2 cellular contexts compared by ENCODE assay signal in the genomic region with DNA sequence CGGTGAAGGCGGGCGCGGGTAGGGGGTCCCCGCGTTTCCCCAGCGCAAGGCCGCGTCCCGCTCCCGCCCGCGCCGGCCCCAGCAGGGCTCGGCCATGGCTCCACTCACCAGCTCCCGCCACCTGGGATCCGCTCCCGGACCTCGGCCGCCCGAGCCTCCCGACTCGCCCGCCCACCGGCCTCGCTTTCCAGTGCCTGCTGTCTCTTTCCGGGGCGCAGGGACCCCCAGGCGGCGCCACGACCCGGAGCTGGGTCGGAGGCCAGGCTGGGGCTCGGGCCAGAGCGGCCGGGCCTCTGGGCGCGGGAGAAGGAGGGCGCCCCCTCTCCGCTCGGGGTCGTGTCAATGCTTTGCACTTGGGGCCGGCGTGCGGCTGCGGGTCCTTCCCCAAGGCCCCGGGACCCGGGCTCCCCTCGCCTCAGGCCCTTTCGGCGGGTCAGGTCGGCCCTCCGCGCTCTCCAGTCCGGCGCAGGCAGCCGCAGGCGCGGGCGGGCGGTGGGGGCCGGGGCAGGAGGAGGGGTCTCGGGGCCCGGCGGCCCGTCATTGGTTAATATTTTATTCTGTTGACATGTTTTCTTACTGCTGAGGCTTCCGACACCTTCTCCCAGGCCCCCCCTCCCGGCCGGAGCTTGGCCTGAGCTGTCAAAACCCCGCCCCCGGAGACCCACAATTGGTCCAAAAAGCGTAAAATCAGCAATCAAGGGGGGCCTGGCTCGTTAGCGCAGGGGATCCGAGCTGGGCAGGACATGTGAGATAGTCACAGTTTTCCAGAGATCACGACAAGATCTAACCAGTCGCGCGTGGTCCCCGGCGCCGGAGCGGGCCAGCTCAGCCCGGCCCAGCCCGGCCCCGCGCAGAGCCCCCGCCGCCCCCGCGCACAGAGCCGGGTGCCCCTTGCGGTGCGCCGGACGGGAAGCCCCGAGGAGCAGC.
A peak's percentile ranks its signal among the peaks of the same experiment; 100 is the strongest.
TF ChIP-seq lines count a peak whose summit lies in the region.

A gene (plus strand): TSS at position 713 of the 927 bp plus-strand sequence. CDS start 334 bp downstream, outside the sequence.

TF ChIP-seq in GM23338, 12 proteins besides CTCF, POLR2A, EP300 and RAD21:
- TF ChIP-seq, protein P1, sequence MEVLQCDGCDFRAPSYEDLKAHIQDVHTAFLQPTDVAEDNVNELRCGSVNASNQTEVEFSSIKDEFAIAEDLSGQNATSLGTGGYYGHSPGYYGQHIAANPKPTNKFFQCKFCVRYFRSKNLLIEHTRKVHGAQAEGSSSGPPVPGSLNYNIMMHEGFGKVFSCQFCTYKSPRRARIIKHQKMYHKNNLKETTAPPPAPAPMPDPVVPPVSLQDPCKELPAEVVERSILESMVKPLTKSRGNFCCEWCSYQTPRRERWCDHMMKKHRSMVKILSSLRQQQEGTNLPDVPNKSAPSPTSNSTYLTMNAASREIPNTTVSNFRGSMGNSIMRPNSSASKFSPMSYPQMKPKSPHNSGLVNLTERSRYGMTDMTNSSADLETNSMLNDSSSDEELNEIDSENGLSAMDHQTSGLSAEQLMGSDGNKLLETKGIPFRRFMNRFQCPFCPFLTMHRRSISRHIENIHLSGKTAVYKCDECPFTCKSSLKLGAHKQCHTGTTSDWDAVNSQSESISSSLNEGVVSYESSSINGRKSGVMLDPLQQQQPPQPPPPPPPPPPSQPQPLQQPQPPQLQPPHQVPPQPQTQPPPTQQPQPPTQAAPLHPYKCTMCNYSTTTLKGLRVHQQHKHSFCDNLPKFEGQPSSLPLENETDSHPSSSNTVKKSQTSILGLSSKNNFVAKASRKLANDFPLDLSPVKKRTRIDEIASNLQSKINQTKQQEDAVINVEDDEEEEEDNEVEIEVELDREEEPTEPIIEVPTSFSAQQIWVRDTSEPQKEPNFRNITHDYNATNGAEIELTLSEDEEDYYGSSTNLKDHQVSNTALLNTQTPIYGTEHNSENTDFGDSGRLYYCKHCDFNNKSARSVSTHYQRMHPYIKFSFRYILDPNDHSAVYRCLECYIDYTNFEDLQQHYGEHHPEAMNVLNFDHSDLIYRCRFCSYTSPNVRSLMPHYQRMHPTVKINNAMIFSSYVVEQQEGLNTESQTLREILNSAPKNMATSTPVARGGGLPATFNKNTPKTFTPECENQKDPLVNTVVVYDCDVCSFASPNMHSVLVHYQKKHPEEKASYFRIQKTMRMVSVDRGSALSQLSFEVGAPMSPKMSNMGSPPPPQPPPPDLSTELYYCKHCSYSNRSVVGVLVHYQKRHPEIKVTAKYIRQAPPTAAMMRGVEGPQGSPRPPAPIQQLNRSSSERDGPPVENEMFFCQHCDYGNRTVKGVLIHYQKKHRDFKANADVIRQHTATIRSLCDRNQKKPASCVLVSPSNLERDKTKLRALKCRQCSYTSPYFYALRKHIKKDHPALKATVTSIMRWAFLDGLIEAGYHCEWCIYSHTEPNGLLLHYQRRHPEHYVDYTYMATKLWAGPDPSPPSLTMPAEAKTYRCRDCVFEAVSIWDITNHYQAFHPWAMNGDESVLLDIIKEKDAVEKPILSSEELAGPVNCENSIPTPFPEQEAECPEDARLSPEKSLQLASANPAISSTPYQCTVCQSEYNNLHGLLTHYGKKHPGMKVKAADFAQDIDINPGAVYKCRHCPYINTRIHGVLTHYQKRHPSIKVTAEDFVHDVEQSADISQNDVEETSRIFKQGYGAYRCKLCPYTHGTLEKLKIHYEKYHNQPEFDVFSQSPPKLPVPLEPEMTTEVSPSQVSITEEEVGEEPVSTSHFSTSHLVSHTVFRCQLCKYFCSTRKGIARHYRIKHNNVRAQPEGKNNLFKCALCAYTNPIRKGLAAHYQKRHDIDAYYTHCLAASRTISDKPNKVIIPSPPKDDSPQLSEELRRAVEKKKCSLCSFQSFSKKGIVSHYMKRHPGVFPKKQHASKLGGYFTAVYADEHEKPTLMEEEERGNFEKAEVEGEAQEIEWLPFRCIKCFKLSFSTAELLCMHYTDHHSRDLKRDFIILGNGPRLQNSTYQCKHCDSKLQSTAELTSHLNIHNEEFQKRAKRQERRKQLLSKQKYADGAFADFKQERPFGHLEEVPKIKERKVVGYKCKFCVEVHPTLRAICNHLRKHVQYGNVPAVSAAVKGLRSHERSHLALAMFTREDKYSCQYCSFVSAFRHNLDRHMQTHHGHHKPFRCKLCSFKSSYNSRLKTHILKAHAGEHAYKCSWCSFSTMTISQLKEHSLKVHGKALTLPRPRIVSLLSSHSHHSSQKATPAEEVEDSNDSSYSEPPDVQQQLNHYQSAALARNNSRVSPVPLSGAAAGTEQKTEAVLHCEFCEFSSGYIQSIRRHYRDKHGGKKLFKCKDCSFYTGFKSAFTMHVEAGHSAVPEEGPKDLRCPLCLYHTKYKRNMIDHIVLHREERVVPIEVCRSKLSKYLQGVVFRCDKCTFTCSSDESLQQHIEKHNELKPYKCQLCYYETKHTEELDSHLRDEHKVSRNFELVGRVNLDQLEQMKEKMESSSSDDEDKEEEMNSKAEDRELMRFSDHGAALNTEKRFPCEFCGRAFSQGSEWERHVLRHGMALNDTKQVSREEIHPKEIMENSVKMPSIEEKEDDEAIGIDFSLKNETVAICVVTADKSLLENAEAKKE (CRISPR knock-in tag; IDR thresholded peaks at IDR 0.05): no peak
- TF ChIP-seq STAT1 (IDR thresholded peaks at IDR 0.05; ENCODE audit: unreplicated experiment): no peak
- peak; percentile 85 for TF ChIP-seq EZH2 (IDR thresholded peaks at IDR 0.05; ENCODE audit: low read depth, unreplicated experiment)

TF ChIP-seq in HepG2, 621 proteins besides CTCF, POLR2A, EP300 and RAD21 (continues in another document):
- TF ChIP-seq, protein P2, sequence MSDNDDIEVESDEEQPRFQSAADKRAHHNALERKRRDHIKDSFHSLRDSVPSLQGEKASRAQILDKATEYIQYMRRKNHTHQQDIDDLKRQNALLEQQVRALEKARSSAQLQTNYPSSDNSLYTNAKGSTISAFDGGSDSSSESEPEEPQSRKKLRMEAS (IDR thresholded peaks at IDR 0.05): peak; percentile 44; the same call in 1 of the 2 replicates
- TF ChIP-seq KDM5A (IDR thresholded peaks at IDR 0.05; ENCODE audit: borderline replicate concordance, low read length) (peak; percentile 61; the same call in 1 of the 2 replicates), NKX3-1 (CRISPR knock-in tag; IDR thresholded peaks at IDR 0.05) (peak; percentile 71), ZFY (CRISPR knock-in tag; IDR thresholded peaks at IDR 0.05) (peak; percentile 97), MED8 (CRISPR knock-in tag; IDR thresholded peaks at IDR 0.05; ENCODE audit: insufficient replicate concordance) (peak; percentile 89), ZNF292 (CRISPR knock-in tag; IDR thresholded peaks at IDR 0.05; ENCODE audit: borderline replicate concordance, low read depth) (no peak), MED1 (CRISPR knock-in tag; IDR thresholded peaks at IDR 0.05) (peak; percentile 56; the same call in 1 of the 2 replicates)
- TF ChIP-seq, protein P3, sequence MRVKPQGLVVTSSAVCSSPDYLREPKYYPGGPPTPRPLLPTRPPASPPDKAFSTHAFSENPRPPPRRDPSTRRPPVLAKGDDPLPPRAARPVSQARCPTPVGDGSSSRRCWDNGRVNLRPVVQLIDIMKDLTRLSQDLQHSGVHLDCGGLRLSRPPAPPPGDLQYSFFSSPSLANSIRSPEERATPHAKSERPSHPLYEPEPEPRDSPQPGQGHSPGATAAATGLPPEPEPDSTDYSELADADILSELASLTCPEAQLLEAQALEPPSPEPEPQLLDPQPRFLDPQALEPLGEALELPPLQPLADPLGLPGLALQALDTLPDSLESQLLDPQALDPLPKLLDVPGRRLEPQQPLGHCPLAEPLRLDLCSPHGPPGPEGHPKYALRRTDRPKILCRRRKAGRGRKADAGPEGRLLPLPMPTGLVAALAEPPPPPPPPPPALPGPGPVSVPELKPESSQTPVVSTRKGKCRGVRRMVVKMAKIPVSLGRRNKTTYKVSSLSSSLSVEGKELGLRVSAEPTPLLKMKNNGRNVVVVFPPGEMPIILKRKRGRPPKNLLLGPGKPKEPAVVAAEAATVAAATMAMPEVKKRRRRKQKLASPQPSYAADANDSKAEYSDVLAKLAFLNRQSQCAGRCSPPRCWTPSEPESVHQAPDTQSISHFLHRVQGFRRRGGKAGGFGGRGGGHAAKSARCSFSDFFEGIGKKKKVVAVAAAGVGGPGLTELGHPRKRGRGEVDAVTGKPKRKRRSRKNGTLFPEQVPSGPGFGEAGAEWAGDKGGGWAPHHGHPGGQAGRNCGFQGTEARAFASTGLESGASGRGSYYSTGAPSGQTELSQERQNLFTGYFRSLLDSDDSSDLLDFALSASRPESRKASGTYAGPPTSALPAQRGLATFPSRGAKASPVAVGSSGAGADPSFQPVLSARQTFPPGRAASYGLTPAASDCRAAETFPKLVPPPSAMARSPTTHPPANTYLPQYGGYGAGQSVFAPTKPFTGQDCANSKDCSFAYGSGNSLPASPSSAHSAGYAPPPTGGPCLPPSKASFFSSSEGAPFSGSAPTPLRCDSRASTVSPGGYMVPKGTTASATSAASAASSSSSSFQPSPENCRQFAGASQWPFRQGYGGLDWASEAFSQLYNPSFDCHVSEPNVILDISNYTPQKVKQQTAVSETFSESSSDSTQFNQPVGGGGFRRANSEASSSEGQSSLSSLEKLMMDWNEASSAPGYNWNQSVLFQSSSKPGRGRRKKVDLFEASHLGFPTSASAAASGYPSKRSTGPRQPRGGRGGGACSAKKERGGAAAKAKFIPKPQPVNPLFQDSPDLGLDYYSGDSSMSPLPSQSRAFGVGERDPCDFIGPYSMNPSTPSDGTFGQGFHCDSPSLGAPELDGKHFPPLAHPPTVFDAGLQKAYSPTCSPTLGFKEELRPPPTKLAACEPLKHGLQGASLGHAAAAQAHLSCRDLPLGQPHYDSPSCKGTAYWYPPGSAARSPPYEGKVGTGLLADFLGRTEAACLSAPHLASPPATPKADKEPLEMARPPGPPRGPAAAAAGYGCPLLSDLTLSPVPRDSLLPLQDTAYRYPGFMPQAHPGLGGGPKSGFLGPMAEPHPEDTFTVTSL (CRISPR knock-in tag; IDR thresholded peaks at IDR 0.05; ENCODE audit: borderline replicate concordance): peak; percentile 35; the same call in 1 of the 2 replicates
- TF ChIP-seq, protein P4, sequence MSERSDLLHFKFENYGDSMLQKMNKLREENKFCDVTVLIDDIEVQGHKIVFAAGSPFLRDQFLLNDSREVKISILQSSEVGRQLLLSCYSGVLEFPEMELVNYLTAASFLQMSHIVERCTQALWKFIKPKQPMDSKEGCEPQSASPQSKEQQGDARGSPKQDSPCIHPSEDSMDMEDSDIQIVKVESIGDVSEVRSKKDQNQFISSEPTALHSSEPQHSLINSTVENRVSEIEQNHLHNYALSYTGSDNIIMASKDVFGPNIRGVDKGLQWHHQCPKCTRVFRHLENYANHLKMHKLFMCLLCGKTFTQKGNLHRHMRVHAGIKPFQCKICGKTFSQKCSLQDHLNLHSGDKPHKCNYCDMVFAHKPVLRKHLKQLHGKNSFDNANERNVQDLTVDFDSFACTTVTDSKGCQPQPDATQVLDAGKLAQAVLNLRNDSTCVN (CRISPR knock-in tag; IDR thresholded peaks at IDR 0.05; ENCODE audit: borderline replicate concordance): 0 out of 2 replicates have a peak, but pooled peaks have one; percentile 25
- TF ChIP-seq, protein P5, sequence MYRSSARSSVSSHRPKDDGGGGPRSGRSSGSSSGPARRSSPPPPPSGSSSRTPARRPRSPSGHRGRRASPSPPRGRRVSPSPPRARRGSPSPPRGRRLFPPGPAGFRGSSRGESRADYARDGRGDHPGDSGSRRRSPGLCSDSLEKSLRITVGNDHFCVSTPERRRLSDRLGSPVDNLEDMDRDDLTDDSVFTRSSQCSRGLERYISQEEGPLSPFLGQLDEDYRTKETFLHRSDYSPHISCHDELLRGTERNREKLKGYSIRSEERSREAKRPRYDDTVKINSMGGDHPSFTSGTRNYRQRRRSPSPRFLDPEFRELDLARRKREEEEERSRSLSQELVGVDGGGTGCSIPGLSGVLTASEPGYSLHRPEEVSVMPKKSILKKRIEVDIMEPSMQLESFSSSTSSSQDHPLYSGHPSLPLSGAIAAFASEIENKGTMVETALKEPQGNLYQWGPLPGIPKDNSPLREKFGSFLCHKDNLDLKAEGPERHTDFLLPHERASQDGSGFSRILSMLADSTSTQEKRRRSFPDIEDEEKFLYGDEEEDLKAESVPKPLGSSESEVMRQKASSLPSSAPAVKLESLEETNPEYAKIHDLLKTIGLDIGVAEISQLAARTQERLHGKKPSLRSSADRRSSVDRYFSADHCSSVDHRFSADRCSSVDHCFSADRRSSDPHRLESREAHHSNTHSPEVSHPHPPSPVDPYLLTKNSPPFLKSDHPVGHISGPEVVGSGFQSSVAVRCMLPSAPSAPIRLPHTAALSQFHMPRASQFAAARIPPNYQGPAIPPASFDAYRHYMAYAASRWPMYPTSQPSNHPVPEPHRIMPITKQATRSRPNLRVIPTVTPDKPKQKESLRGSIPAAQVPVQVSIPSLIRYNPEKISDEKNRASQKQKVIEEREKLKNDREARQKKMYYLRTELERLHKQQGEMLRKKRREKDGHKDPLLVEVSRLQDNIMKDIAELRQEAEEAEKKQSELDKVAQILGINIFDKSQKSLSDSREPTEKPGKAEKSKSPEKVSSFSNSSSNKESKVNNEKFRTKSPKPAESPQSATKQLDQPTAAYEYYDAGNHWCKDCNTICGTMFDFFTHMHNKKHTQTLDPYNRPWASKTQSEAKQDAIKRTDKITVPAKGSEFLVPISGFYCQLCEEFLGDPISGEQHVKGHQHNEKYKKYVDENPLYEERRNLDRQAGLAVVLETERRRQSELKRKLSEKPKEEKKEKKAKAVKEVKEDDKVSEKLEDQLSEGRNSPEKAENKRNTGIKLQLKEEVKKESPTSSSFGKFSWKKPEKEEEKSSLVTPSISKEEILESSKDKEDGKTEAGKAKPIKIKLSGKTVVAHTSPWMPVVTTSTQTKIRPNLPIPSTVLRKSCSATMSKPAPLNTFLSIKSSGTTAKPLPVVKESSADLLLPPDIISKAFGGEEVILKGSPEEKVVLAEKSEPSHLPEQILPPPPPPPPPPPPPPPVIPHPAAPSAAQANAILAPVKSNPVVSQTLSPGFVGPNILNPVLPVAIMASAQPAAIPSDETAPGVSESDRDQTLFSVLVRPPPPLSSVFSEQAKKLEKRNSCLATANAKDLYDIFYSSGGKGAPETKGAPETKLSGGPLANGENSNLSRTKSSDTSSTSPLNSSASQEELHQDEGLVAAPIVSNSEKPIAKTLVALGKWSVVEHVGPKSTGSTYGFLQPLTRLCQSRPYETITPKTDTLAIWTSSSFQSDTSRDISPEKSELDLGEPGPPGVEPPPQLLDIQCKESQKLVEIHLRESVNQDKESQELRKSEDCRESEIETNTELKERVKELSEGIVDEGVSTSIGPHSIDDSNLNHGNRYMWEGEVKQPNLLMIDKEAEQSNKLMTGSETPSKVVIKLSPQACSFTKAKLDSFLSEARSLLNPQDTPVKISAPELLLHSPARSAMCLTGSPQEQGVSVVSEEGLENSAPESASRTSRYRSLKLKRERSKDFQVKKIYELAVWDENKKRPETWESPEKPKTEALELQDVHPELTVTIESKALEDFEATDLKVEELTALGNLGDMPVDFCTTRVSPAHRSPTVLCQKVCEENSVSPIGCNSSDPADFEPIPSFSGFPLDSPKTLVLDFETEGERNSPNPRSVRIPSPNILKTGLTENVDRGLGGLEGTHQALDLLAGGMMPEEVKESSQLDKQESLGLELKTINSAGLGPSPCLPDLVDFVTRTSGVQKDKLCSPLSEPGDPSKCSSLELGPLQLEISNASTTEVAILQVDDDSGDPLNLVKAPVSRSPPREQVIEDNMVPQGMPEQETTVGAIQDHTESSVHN (CRISPR knock-in tag; IDR thresholded peaks at IDR 0.05): peak; percentile 15; the same call in 1 of the 2 replicates
- TF ChIP-seq, protein P6, sequence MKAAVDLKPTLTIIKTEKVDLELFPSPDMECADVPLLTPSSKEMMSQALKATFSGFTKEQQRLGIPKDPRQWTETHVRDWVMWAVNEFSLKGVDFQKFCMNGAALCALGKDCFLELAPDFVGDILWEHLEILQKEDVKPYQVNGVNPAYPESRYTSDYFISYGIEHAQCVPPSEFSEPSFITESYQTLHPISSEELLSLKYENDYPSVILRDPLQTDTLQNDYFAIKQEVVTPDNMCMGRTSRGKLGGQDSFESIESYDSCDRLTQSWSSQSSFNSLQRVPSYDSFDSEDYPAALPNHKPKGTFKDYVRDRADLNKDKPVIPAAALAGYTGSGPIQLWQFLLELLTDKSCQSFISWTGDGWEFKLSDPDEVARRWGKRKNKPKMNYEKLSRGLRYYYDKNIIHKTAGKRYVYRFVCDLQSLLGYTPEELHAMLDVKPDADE (CRISPR knock-in tag; IDR thresholded peaks at IDR 0.05): 0 out of 2 replicates have a peak, but pooled peaks have one; percentile 73
